22 cellular contexts compared by ENCODE assay signal in the genomic region with DNA sequence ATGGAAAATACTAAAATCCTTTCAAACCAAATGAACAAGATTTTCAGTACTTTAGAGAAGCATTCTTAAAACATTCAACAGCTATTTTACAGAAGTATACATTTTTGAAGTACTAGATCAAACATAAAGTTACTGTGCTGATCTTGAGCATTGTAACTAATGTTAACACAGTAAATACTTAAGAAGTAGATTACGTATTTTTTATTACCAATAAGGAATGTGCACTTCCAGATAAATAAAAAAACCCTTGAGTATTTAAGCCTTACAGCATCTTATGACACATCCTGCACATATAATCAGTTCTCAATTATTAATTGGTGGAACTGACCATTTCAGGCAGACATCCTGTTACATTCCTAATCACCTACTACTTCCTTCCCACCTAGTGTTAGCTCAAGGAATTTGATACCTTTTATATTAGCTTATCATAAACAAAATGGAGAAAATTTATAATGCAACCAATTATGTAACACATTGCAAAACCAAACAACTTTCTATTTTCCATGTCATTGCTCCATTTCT.
"Had no signal": no experiment of that assay in that cellular context is flagged by ENCODE, and none has a peak within 500 bp of the region (broad histone marks: within the 10 kb centered on the region; RNA-seq: fewer than 3 reads in every experiment).

No MANE protein-coding gene starts in this region.

- DNase-seq: activated CD4-positive, alpha-beta T cell treated with anti-CD3 and anti-CD28 coated beads for 36 hours; activated CD4-positive, alpha-beta T cell treated with anti-CD3 and anti-CD28 coated beads, Interleukin-2, amount 50 U/mL, for 4 hours; activated CD8-positive, alpha-beta memory T cell treated with anti-CD3 and anti-CD28 coated beads for 24 hours; activated CD8-positive, alpha-beta memory T cell treated with anti-CD3 and anti-CD28 coated beads, Interleukin-2, amount 50 U/mL, for 48 hours; activated naive CD4-positive, alpha-beta T cell treated with Interleukin-2 at 50 U/mL for 16 hours; activated naive CD8-positive, alpha-beta T cell treated with anti-CD3 and anti-CD28 coated beads for 36 hours; activated T-cell treated with anti-CD3 and anti-CD28 coated beads, Interleukin-2, amount 50 U/mL, for 4 hours; cerebellar nuclear complex; cortex of kidney; erythroblast; foreskin keratinocyte; immature natural killer cell; mesenchymal stem cell; mucosa of descending colon; nephron progenitor cell; spleen; stimulated activated CD4-positive, alpha-beta T cell treated with anti-CD3 and anti-CD28 coated beads, Interleukin-4, amount 100 ng/mL, for 24 hours; stimulated activated naive CD4-positive, alpha-beta T cell treated with Interleukin-2 at 50 U/mL for 16 hours; T1000 had no signal

- H3K9me3 ChIP-seq: breast epithelium, mucosa of descending colon, spleen, thoracic aorta had no signal

- H3K4me1 ChIP-seq: breast epithelium, foreskin keratinocyte, spleen had no signal

- H3K27ac ChIP-seq: breast epithelium, foreskin keratinocyte, spleen, thoracic aorta had no signal

- ATAC-seq: activated CD4-positive, alpha-beta T cell treated with anti-CD3 and anti-CD28 coated beads for 36 hours; activated T-cell treated with anti-CD3 and anti-CD28 coated beads, Interleukin-2, amount 50 U/mL, for 4 hours; foreskin keratinocyte; mucosa of descending colon; WTC11 had no signal

- H3K27me3 ChIP-seq: breast epithelium, foreskin keratinocyte, spleen had no signal

- H3K4me3 ChIP-seq: breast epithelium, mucosa of descending colon, spleen, thoracic aorta had no signal
